Comparison of ENCODE assay signal across 18 cellular contexts in genomic region chr2:110740747-110741349, GRCh38. TPM values are rescaled to one million over a fixed set of nuclear protein-coding genes. Genes with fewer than 3 reads are reported as not detected.
DNase-seq lines count a peak whose midpoint lies in the region; ATAC-seq and TF ChIP-seq lines count a peak whose summit lies in the region.
"Had no signal": no experiment of that assay in that cellular context is flagged by ENCODE, and none has a peak within 500 bp of the region (broad histone marks: within the 10 kb centered on the region; RNA-seq: fewer than 3 reads in every experiment).

No MANE protein-coding gene starts in this region.

- intact Hi-C loops in Right ventricle myocardium superior (cut with DNase I) (no loop called here), lower lobe of right lung (cut with DNase I) (no loop called here)

- no peak overlapping the region for H3K4me3 Mint-ChIP-seq in WTC11
- H3K4me3 Mint-ChIP-seq: CD14-positive monocyte, HFFc6 had no signal

- H3K4me1 Mint-ChIP-seq in WTC11: peaks cover 66% of the 10 kb centered on the region
- H3K4me1 Mint-ChIP-seq: CD14-positive monocyte had no signal

- peaks cover 21% of the 10 kb centered on the region for H3K36me3 Mint-ChIP-seq in WTC11
- H3K36me3 Mint-ChIP-seq: CD14-positive monocyte had no signal

- TF ChIP-seq CTCF in cardiac muscle cell (IDR thresholded peaks at IDR 0.05; ENCODE audit: low read depth, low read length) (no peak), WTC11 (IDR thresholded peaks at IDR 0.05) (no peak), lower lobe of right lung (IDR thresholded peaks at IDR 0.05) (no peak), GM10248 (IDR thresholded peaks at IDR 0.05; ENCODE audit: control extremely low read depth, extremely low read depth, low read depth, missing control alignments) (no peak)

- H3K9me3 ChIP-seq in cardiac muscle cell (ENCODE audit: low read depth): no peaks in the 10 kb centered on the region
- no peaks in the 10 kb centered on the region for H3K9me3 ChIP-seq in lower lobe of right lung

- DNase-seq in cardiac muscle cell (ENCODE audit: low read depth in 1 of 2, low spot score in 1 of 2) (no peak), Right ventricle myocardium superior (no peak), WTC11 (ENCODE audit: low spot score) (no peak), lower lobe of right lung (no peak), GM10248 (ENCODE audit: extremely low spot score) (no peak), NCI-H2196 (lab: John Stamatoyannopoulos, UW; ENCODE audit: unreplicated experiment) (no peak)
- DNase-seq in activated effector memory CD4-positive, alpha-beta T cell treated with anti-CD3 and anti-CD28 coated beads, Interleukin-2, amount 50 U/mL, for 16 hours: no peak
- DNase-seq: COR-L47, HFFc6, Karpas-422, NCI-H1436, NCI-H2029 treated with DMSO at 0.1 percent for 48 hours, NCI-H2227 treated with DMSO at 0.1 percent for 48 hours, NCI-H526 treated with DMSO at 0.1 percent for 48 hours had no signal

- no peaks in the 10 kb centered on the region for H3K27me3 Mint-ChIP-seq in WTC11 (ENCODE audit: low read depth)

- H3K27ac Mint-ChIP-seq in WTC11: peak overlapping the region; percentile 31; the same call in 1 of the 2 replicates
- H3K27ac Mint-ChIP-seq: HFFc6 had no signal

- no peaks in the 10 kb centered on the region for H3K36me3 ChIP-seq in cardiac muscle cell
- H3K36me3 ChIP-seq in lower lobe of right lung: no peaks in the 10 kb centered on the region

- peaks cover 8% of the 10 kb centered on the region for H3K9me3 Mint-ChIP-seq in WTC11
- H3K9me3 Mint-ChIP-seq: HFFc6 had no signal

- H3K27ac ChIP-seq in cardiac muscle cell (peak overlapping the region; percentile 33), lower lobe of right lung (peak overlapping the region; percentile 41)
- H3K27ac ChIP-seq: SK-N-MC had no signal

- H3K4me1 ChIP-seq in cardiac muscle cell (ENCODE audit: low read depth) (peaks cover 20% of the 10 kb centered on the region), lower lobe of right lung (no peaks in the 10 kb centered on the region)

- POLR2A ChIA-PET in WTC11 (lab: Charles Lee): no interaction called here
- POLR2A ChIA-PET in GM10248 (lab: Yijun Ruan, JAX): no interaction called here

- ATAC-seq in Right ventricle myocardium superior (ENCODE audit: poor library complexity) (no peak), WTC11 (no peak), lower lobe of right lung (peak; percentile 88 to 90), GM21723 (IDR thresholded peaks at IDR 0.05; ENCODE audit: unreplicated experiment) (no peak)

- H3K27me3 ChIP-seq in cardiac muscle cell: peaks cover under 1% of the 10 kb centered on the region
- H3K27me3 ChIP-seq in lower lobe of right lung (ENCODE audit: low read depth): peaks cover 13% of the 10 kb centered on the region

- CTCF ChIA-PET in WTC11 (lab: Charles Lee): interaction anchor here (0.6 kb wide), 1 partner anchor 10 kb away, joined by 3 read pairs; no protein-coding TSS in a partner anchor
- CTCF ChIA-PET in GM10248 (lab: Yijun Ruan, JAX): interaction anchor here (0.9 to 1.4 kb wide), 2 partner anchors 14 to 23 kb away, joined by 3 to 6 read pairs; no protein-coding TSS in a partner anchor

- H3K4me3 ChIP-seq in cardiac muscle cell (no peak overlapping the region), lower lobe of right lung (no peak overlapping the region)
- H3K4me3 ChIP-seq: GM12878, SK-N-MC had no signal

TF ChIP-seq in WTC11, 78 proteins besides CTCF, POLR2A, EP300 and RAD21 (continues in another document):
- TF ChIP-seq MLX (CRISPR knock-in tag; IDR thresholded peaks at IDR 0.05): no peak
- TF ChIP-seq, protein P1, sequence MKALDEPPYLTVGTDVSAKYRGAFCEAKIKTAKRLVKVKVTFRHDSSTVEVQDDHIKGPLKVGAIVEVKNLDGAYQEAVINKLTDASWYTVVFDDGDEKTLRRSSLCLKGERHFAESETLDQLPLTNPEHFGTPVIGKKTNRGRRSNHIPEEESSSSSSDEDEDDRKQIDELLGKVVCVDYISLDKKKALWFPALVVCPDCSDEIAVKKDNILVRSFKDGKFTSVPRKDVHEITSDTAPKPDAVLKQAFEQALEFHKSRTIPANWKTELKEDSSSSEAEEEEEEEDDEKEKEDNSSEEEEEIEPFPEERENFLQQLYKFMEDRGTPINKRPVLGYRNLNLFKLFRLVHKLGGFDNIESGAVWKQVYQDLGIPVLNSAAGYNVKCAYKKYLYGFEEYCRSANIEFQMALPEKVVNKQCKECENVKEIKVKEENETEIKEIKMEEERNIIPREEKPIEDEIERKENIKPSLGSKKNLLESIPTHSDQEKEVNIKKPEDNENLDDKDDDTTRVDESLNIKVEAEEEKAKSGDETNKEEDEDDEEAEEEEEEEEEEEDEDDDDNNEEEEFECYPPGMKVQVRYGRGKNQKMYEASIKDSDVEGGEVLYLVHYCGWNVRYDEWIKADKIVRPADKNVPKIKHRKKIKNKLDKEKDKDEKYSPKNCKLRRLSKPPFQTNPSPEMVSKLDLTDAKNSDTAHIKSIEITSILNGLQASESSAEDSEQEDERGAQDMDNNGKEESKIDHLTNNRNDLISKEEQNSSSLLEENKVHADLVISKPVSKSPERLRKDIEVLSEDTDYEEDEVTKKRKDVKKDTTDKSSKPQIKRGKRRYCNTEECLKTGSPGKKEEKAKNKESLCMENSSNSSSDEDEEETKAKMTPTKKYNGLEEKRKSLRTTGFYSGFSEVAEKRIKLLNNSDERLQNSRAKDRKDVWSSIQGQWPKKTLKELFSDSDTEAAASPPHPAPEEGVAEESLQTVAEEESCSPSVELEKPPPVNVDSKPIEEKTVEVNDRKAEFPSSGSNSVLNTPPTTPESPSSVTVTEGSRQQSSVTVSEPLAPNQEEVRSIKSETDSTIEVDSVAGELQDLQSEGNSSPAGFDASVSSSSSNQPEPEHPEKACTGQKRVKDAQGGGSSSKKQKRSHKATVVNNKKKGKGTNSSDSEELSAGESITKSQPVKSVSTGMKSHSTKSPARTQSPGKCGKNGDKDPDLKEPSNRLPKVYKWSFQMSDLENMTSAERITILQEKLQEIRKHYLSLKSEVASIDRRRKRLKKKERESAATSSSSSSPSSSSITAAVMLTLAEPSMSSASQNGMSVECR (CRISPR knock-in tag; IDR thresholded peaks at IDR 0.05; ENCODE audit: borderline replicate concordance): no peak
- TF ChIP-seq, protein P2, sequence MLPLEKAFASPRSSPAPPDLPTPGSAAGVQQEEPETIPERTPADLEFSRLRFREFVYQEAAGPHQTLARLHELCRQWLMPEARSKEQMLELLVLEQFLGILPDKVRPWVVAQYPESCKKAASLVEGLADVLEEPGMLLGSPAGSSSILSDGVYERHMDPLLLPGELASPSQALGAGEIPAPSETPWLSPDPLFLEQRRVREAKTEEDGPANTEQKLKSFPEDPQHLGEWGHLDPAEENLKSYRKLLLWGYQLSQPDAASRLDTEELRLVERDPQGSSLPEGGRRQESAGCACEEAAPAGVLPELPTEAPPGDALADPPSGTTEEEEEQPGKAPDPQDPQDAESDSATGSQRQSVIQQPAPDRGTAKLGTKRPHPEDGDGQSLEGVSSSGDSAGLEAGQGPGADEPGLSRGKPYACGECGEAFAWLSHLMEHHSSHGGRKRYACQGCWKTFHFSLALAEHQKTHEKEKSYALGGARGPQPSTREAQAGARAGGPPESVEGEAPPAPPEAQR (CRISPR knock-in tag; IDR thresholded peaks at IDR 0.05): no peak
- TF ChIP-seq, protein P3, sequence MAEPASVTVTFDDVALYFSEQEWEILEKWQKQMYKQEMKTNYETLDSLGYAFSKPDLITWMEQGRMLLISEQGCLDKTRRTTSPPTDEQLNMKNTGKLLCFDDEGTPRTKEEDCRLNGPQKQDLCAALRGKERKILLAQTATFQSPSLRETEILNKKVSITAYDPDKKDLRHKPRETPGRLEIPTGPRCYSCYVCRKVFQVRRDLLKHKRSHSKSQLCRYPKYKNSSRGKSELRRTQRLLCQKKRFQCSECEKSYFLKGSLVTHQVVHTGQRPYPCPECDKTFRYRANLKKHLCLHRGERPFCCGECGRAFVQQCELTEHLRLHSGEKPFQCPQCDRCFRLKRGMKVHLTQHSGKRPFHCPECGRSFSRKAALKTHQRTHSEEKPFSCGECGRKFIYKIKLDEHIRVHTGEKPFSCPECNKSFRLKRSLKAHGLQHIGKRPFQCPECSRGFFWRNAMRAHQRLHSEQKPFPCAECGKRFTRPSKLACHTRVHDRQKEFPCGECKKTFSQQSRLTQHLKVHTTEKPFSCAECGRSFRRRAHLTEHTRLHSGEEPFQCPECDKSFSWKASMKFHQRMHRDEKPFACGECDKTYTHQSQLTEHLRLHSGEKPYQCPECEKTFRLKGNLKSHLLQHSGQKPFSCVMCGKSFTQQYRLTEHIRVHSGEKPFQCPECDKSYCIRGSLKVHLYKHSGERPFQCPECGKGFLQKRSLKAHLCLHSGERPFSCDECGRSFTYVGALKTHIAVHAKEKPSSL (CRISPR knock-in tag; conservative IDR thresholded peaks at IDR 0.05): no peak
- no peak for TF ChIP-seq IRF2 (CRISPR knock-in tag; IDR thresholded peaks at IDR 0.05; ENCODE audit: borderline replicate concordance, low read depth)
- TF ChIP-seq ZNF138 (CRISPR knock-in tag; conservative IDR thresholded peaks at IDR 0.05): no peak

RNA-seq across cellular contexts. Expression of gene ACOXL, which starts 8.5 kb away (rescaled TPM):
- total RNA-seq in cardiac muscle cell (1.7 and 2.4 TPM in 2 replicates), Right ventricle myocardium superior (not detected), WTC11 (2021) (14.6 to 15.8 TPM (median 14.9 TPM) in 3 replicates), lower lobe of right lung (38.5 TPM)
- polyA plus RNA-seq in cardiac muscle cell: 0.89 and 4.0 TPM in 2 replicates
- total RNA-seq: HFFc6 had no signal

Comparison
In these comparisons a context has a peak if more than half of its experiments do, and no peak if none do; other contexts are left out.
1. ATAC-seq: peak in lower lobe of right lung (2 of 2); none in Right ventricle myocardium superior (single experiment), WTC11 (single experiment) and GM21723 (single experiment).